1 cellular context compared by ENCODE assay signal in the genomic region with DNA sequence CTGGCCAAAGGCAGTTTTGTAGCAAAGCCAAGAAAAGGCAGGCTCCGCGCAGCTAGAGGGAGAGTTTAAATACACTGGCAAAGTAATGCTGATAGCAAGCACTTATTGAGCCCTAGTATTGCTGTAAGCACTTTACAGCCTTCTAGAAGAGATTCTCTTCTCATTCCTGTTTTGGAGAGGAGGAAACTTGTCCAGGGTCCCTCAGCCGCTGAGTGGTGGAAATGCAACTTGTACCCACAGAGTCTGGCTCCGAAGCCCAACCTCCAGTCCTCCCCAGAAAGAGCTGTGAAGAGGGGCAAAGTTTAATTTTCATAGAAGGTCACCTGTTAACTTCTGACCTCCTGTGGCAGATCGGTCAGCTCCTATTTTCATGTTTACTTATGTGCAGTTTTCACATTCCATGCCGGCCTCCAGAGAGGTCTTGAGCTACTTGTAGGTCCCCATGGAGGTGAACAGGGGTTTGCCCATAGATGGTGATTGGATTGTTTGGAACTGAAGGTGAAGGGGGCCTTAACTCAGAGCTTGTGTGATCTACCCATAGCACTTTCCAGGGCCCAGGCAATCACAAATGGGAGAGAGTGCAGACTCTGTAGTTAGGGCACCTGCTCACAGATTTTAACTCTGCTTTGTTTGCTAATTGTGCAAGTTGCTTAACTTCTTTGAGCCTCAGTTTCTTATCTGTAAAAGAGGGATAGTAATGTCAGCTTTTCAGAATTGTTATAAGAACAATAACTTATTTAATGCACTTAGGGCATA.
TF ChIP-seq lines count a peak whose summit lies in the region.

No MANE protein-coding gene starts in this region.

TF ChIP-seq in HepG2, 621 proteins besides CTCF, POLR2A, EP300 and RAD21 (continued from another document and continues in another):
- TF ChIP-seq JARID2 (CRISPR knock-in tag; IDR thresholded peaks at IDR 0.05; ENCODE audit: insufficient replicate concordance) (no peak), TCF7 (IDR thresholded peaks at IDR 0.05; ENCODE audit: low read depth) (peak; percentile 25; the same call in 1 of the 2 replicates), ZNF709 (CRISPR knock-in tag; IDR thresholded peaks at IDR 0.05) (no peak), ZFP36L2 (CRISPR knock-in tag; IDR thresholded peaks at IDR 0.05) (no peak), MTA1 (CRISPR knock-in tag; IDR thresholded peaks at IDR 0.05; ENCODE audit: borderline replicate concordance) (no peak), ATF1 (CRISPR knock-in tag; IDR thresholded peaks at IDR 0.05) (no peak), ZNF879 (CRISPR knock-in tag; IDR thresholded peaks at IDR 0.05) (no peak), ELF3 (CRISPR knock-in tag; IDR thresholded peaks at IDR 0.05) (no peak), ZFP36 (IDR thresholded peaks at IDR 0.05; ENCODE audit: borderline replicate concordance, low read depth, low read length, partially characterized antibody) (no peak), ZNF563 (CRISPR knock-in tag; IDR thresholded peaks at IDR 0.05) (no peak), SRSF1 (optimal IDR thresholded peaks at IDR 0.05; ENCODE audit: low read depth, low read length) (no peak), CEBPG (CRISPR knock-in tag; IDR thresholded peaks at IDR 0.05) (no peak), TMF1 (CRISPR knock-in tag; IDR thresholded peaks at IDR 0.05; ENCODE audit: low read depth) (no peak), TEAD3 (CRISPR knock-in tag; optimal IDR thresholded peaks at IDR 0.05; ENCODE audit: borderline replicate concordance) (peak; percentile 95), CHD2 (IDR thresholded peaks at IDR 0.05; ENCODE audit: low read depth, low read length) (no peak), SOX6 (IDR thresholded peaks at IDR 0.05) (no peak), SOX6 (CRISPR knock-in tag; IDR thresholded peaks at IDR 0.05) (peak; percentile 75), ERF (CRISPR knock-in tag; IDR thresholded peaks at IDR 0.05) (0 out of 2 replicates have a peak, but pooled peaks have one; percentile 29), FOXK1 (CRISPR knock-in tag; IDR thresholded peaks at IDR 0.05; ENCODE audit: borderline replicate concordance, low read depth) (peak; percentile 40; the same call in 1 of the 2 replicates), ZBTB7B (CRISPR knock-in tag; IDR thresholded peaks at IDR 0.05) (0 out of 2 replicates have a peak, but pooled peaks have one; percentile 51), RARA (CRISPR knock-in tag; IDR thresholded peaks at IDR 0.05) (peak; percentile 74), TEAD2 (CRISPR knock-in tag; IDR thresholded peaks at IDR 0.05) (no peak), SAFB2 (CRISPR knock-in tag; IDR thresholded peaks at IDR 0.05; ENCODE audit: borderline replicate concordance, low read depth) (no peak), ZNF75D (CRISPR knock-in tag; IDR thresholded peaks at IDR 0.05; ENCODE audit: borderline replicate concordance) (no peak), NFKBIZ (CRISPR knock-in tag; IDR thresholded peaks at IDR 0.05) (no peak), RFX5 (IDR thresholded peaks at IDR 0.05; ENCODE audit: low read depth, low read length) (no peak), ZNF256 (CRISPR knock-in tag; conservative IDR thresholded peaks at IDR 0.05) (no peak), SOX13 (IDR thresholded peaks at IDR 0.05) (no peak), SOX13 (CRISPR knock-in tag; conservative IDR thresholded peaks at IDR 0.05 in 1 of 2, IDR thresholded peaks at IDR 0.05 in 1 of 2) (peak in 1 of 2 experiments; percentile 64; a peak in 1 of 4 replicates), CHD4 (IDR thresholded peaks at IDR 0.05; ENCODE audit: borderline replicate concordance, low read length) (no peak), PLRG1 (conservative IDR thresholded peaks at IDR 0.05) (no peak)
- TF ChIP-seq, protein P1, sequence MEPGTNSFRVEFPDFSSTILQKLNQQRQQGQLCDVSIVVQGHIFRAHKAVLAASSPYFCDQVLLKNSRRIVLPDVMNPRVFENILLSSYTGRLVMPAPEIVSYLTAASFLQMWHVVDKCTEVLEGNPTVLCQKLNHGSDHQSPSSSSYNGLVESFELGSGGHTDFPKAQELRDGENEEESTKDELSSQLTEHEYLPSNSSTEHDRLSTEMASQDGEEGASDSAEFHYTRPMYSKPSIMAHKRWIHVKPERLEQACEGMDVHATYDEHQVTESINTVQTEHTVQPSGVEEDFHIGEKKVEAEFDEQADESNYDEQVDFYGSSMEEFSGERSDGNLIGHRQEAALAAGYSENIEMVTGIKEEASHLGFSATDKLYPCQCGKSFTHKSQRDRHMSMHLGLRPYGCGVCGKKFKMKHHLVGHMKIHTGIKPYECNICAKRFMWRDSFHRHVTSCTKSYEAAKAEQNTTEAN (CRISPR knock-in tag; conservative IDR thresholded peaks at IDR 0.05): no peak
- TF ChIP-seq, protein P2, sequence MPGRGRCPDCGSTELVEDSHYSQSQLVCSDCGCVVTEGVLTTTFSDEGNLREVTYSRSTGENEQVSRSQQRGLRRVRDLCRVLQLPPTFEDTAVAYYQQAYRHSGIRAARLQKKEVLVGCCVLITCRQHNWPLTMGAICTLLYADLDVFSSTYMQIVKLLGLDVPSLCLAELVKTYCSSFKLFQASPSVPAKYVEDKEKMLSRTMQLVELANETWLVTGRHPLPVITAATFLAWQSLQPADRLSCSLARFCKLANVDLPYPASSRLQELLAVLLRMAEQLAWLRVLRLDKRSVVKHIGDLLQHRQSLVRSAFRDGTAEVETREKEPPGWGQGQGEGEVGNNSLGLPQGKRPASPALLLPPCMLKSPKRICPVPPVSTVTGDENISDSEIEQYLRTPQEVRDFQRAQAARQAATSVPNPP (CRISPR knock-in tag; IDR thresholded peaks at IDR 0.05): no peak
- TF ChIP-seq, protein P3, sequence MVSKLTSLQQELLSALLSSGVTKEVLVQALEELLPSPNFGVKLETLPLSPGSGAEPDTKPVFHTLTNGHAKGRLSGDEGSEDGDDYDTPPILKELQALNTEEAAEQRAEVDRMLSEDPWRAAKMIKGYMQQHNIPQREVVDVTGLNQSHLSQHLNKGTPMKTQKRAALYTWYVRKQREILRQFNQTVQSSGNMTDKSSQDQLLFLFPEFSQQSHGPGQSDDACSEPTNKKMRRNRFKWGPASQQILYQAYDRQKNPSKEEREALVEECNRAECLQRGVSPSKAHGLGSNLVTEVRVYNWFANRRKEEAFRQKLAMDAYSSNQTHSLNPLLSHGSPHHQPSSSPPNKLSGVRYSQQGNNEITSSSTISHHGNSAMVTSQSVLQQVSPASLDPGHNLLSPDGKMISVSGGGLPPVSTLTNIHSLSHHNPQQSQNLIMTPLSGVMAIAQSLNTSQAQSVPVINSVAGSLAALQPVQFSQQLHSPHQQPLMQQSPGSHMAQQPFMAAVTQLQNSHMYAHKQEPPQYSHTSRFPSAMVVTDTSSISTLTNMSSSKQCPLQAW (CRISPR knock-in tag; IDR thresholded peaks at IDR 0.05): 0 out of 2 replicates have a peak, but pooled peaks have one; percentile 27
- TF ChIP-seq, protein P4, sequence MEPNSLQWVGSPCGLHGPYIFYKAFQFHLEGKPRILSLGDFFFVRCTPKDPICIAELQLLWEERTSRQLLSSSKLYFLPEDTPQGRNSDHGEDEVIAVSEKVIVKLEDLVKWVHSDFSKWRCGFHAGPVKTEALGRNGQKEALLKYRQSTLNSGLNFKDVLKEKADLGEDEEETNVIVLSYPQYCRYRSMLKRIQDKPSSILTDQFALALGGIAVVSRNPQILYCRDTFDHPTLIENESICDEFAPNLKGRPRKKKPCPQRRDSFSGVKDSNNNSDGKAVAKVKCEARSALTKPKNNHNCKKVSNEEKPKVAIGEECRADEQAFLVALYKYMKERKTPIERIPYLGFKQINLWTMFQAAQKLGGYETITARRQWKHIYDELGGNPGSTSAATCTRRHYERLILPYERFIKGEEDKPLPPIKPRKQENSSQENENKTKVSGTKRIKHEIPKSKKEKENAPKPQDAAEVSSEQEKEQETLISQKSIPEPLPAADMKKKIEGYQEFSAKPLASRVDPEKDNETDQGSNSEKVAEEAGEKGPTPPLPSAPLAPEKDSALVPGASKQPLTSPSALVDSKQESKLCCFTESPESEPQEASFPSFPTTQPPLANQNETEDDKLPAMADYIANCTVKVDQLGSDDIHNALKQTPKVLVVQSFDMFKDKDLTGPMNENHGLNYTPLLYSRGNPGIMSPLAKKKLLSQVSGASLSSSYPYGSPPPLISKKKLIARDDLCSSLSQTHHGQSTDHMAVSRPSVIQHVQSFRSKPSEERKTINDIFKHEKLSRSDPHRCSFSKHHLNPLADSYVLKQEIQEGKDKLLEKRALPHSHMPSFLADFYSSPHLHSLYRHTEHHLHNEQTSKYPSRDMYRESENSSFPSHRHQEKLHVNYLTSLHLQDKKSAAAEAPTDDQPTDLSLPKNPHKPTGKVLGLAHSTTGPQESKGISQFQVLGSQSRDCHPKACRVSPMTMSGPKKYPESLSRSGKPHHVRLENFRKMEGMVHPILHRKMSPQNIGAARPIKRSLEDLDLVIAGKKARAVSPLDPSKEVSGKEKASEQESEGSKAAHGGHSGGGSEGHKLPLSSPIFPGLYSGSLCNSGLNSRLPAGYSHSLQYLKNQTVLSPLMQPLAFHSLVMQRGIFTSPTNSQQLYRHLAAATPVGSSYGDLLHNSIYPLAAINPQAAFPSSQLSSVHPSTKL (CRISPR knock-in tag; IDR thresholded peaks at IDR 0.05): peak; percentile 69
- TF ChIP-seq, protein P5, sequence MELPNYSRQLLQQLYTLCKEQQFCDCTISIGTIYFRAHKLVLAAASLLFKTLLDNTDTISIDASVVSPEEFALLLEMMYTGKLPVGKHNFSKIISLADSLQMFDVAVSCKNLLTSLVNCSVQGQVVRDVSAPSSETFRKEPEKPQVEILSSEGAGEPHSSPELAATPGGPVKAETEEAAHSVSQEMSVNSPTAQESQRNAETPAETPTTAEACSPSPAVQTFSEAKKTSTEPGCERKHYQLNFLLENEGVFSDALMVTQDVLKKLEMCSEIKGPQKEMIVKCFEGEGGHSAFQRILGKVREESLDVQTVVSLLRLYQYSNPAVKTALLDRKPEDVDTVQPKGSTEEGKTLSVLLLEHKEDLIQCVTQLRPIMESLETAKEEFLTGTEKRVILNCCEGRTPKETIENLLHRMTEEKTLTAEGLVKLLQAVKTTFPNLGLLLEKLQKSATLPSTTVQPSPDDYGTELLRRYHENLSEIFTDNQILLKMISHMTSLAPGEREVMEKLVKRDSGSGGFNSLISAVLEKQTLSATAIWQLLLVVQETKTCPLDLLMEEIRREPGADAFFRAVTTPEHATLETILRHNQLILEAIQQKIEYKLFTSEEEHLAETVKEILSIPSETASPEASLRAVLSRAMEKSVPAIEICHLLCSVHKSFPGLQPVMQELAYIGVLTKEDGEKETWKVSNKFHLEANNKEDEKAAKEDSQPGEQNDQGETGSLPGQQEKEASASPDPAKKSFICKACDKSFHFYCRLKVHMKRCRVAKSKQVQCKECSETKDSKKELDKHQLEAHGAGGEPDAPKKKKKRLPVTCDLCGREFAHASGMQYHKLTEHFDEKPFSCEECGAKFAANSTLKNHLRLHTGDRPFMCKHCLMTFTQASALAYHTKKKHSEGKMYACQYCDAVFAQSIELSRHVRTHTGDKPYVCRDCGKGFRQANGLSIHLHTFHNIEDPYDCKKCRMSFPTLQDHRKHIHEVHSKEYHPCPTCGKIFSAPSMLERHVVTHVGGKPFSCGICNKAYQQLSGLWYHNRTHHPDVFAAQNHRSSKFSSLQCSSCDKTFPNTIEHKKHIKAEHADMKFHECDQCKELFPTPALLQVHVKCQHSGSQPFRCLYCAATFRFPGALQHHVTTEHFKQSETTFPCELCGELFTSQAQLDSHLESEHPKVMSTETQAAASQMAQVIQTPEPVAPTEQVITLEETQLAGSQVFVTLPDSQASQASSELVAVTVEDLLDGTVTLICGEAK (IDR thresholded peaks at IDR 0.05): no peak
- TF ChIP-seq, protein P5 (CRISPR knock-in tag; IDR thresholded peaks at IDR 0.05): no peak
- TF ChIP-seq, protein P6, sequence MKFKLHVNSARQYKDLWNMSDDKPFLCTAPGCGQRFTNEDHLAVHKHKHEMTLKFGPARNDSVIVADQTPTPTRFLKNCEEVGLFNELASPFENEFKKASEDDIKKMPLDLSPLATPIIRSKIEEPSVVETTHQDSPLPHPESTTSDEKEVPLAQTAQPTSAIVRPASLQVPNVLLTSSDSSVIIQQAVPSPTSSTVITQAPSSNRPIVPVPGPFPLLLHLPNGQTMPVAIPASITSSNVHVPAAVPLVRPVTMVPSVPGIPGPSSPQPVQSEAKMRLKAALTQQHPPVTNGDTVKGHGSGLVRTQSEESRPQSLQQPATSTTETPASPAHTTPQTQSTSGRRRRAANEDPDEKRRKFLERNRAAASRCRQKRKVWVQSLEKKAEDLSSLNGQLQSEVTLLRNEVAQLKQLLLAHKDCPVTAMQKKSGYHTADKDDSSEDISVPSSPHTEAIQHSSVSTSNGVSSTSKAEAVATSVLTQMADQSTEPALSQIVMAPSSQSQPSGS (CRISPR knock-in tag; IDR thresholded peaks at IDR 0.05): peak; percentile 42; the same call in 1 of the 2 replicates
- TF ChIP-seq, protein P7, sequence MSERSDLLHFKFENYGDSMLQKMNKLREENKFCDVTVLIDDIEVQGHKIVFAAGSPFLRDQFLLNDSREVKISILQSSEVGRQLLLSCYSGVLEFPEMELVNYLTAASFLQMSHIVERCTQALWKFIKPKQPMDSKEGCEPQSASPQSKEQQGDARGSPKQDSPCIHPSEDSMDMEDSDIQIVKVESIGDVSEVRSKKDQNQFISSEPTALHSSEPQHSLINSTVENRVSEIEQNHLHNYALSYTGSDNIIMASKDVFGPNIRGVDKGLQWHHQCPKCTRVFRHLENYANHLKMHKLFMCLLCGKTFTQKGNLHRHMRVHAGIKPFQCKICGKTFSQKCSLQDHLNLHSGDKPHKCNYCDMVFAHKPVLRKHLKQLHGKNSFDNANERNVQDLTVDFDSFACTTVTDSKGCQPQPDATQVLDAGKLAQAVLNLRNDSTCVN (CRISPR knock-in tag; IDR thresholded peaks at IDR 0.05; ENCODE audit: borderline replicate concordance): peak; percentile 60; the same call in 1 of the 2 replicates
